In genomic region chr19:51706296-51706695, GRCh38 we compare ENCODE assay signal across 1 cellular context.
TF ChIP-seq lines count a peak whose summit lies in the region.

No MANE protein-coding gene starts in this region.

TF ChIP-seq in WTC11, 78 proteins besides CTCF, POLR2A, EP300 and RAD21 (continued from another document):
- TF ChIP-seq AR (CRISPR knock-in tag; IDR thresholded peaks at IDR 0.05) = no peak
- no peak for TF ChIP-seq IRF2 (CRISPR knock-in tag; IDR thresholded peaks at IDR 0.05; ENCODE audit: borderline replicate concordance, low read depth)
TF ChIP-seq in WTC11: peak in this region for 0.
